4 cellular contexts compared by ENCODE assay signal in the genomic region with DNA sequence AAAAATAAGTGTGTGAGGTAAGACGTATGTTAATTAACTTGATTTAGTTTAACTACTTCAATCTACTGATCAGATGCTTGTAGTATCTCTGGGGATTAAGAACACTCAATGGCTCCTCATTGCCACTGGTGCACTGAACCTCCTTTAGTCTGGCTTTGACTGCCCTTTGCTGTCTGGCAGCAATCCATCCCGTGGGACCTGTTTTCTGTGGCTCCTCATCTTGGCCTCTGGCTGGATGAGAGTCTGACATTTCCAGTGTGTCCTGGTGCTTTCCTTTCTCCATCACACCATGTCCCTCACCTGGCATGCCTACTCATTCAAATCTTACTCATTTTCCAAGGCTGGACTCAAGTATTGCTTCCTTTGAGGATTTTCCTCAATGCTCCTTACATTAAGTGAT.
"Had no signal": no experiment of that assay in that cellular context is flagged by ENCODE, and none has a peak within 500 bp of the region (broad histone marks: within the 10 kb centered on the region; RNA-seq: fewer than 3 reads in every experiment).

No MANE protein-coding gene starts in this region.

- H3K4me2 ChIP-seq: GM23338 had no signal

- H3K4me3 ChIP-seq: GM23338 had no signal

- DNase-seq: H9, HCEC 1CT had no signal

- H2AFZ ChIP-seq: GM23338 had no signal

- ATAC-seq: GM23338, HepG2 had no signal
